Comparison of ENCODE assay signal across 16 cellular contexts in genomic region chr2:184532541-184532940, GRCh38.
DNase-seq lines count a peak whose midpoint lies in the region; ATAC-seq and TF ChIP-seq lines count a peak whose summit lies in the region.
"Had no signal": no experiment of that assay in that cellular context is flagged by ENCODE, and none has a peak within 500 bp of the region (broad histone marks: within the 10 kb centered on the region; RNA-seq: fewer than 3 reads in every experiment).

No MANE protein-coding gene starts in this region.

- intact Hi-C loops in right lobe of liver (cut with DNase I) (no loop called here), sciatic nerve (cut with DNase I) (no loop called here)

- H3K27me3 ChIP-seq in right lobe of liver, result no peaks in the 10 kb centered on the region

- H3K9me3 ChIP-seq in right lobe of liver, result no peaks in the 10 kb centered on the region
- H3K9me3 ChIP-seq: A549 had no signal

- H3K4me3 ChIP-seq in astrocyte of the cerebellum (ENCODE audit: low read depth, low read length) (no peak overlapping the region), fibroblast of the aortic adventitia (ENCODE audit: low read depth, low read length) (no peak overlapping the region), right lobe of liver (no peak overlapping the region)
- H3K4me3 ChIP-seq: A549, GM23248 had no signal

- no peak for TF ChIP-seq POLR2A in right lobe of liver (IDR thresholded peaks at IDR 0.05)

- ATAC-seq in HG03095 (IDR thresholded peaks at IDR 0.05; ENCODE audit: unreplicated experiment) (no peak), right lobe of liver (no peak), sciatic nerve (no peak)
- ATAC-seq: A549, HepG2 had no signal

- H3K4me1 ChIP-seq in right lobe of liver, result no peaks in the 10 kb centered on the region
- H3K4me1 ChIP-seq: A549, Caco-2 had no signal

- H3K27ac ChIP-seq in right lobe of liver, result no peak overlapping the region
- H3K27ac ChIP-seq: 22Rv1, A549, C4-2B, GM23248 had no signal

- H3K36me3 ChIP-seq in right lobe of liver, result no peaks in the 10 kb centered on the region

- in situ Hi-C loops in astrocyte of the cerebellum (cut with HindIII; ENCODE audit: low sequenced_read_pairs), result no loop called here

- peak; percentile 20 for DNase-seq in NCI-H446 treated with DMSO at 0.1 percent for 48 hours (lab: John Stamatoyannopoulos, UW)
- peak; percentile 4 for DNase-seq in astrocyte of the cerebellum (ENCODE audit: low read depth)
- DNase-seq in fibroblast of the aortic adventitia (ENCODE audit: low read depth), result peak; percentile 17
- peak; percentile 11 for DNase-seq in stromal cell of bone marrow (ENCODE audit: low read depth)
- DNase-seq in right lobe of liver, result no peak
- DNase-seq in sciatic nerve (ENCODE audit: low spot score), result no peak
- DNase-seq: AML-193; Caco-2; CD4-positive, alpha-beta T cell; GM23248; HCEC 1CT had no signal

- TF ChIP-seq CTCF in astrocyte of the cerebellum (IDR thresholded peaks at IDR 0.05; ENCODE audit: low read depth, low read length, missing control alignments) (no peak), fibroblast of the aortic adventitia (IDR thresholded peaks at IDR 0.05; ENCODE audit: insufficient read depth, low read length) (no peak), right lobe of liver (IDR thresholded peaks at IDR 0.05) (no peak)

Comparison
In these comparisons a context has a peak if more than half of its experiments do, and no peak if none do; other contexts are left out.
1. DNase-seq: peak in NCI-H446 treated with DMSO at 0.1 percent for 48 hours (single experiment), astrocyte of the cerebellum (single experiment), fibroblast of the aortic adventitia (single experiment) and stromal cell of bone marrow (single experiment); none in right lobe of liver (0 of 3) and sciatic nerve (single experiment).